10 cellular contexts compared by ENCODE assay signal in genomic region chr4:109801895-109802319, GRCh38. TPM values are rescaled to one million over a fixed set of nuclear protein-coding genes. Genes with fewer than 3 reads are reported as not detected.
DNase-seq lines count a peak whose midpoint lies in the region; ATAC-seq, FAIRE-seq and TF ChIP-seq lines count a peak whose summit lies in the region.
"Had no signal": no experiment of that assay in that cellular context is flagged by ENCODE, and none has a peak within 500 bp of the region (broad histone marks: within the 10 kb centered on the region; RNA-seq: fewer than 3 reads in every experiment).

Gene CFI, minus strand, starts transcription at chr4:109801999. Its CDS starts 28 bp downstream, at chr4:109801971.

- no peak for ATAC-seq in A549

- CTCF ChIA-PET in A549 (lab: Yijun Ruan, JAX), result interaction anchor here (0.6 to 1.3 kb wide), 2 partner anchors 380 to 701 kb away, joined by 3 read pairs; no protein-coding TSS in a partner anchor
- CTCF ChIA-PET in GM10248 (lab: Yijun Ruan, JAX), result interaction anchor here (1.0 to 1.3 kb wide), 2 partner anchors 8 to 369 kb away, joined by 3 to 4 read pairs; no protein-coding TSS in a partner anchor

- FAIRE-seq in A549 (lab: Jason Lieb, UNC) (no peak), GM12891 (lab: Jason Lieb, UNC) (no peak)

- no peaks in the 10 kb centered on the region for H3K36me3 ChIP-seq in esophagus muscularis mucosa

- TF ChIP-seq CTCF in A549 (IDR thresholded peaks at IDR 0.05) (no peak), esophagus muscularis mucosa (IDR thresholded peaks at IDR 0.05) (no peak), GM10248 (IDR thresholded peaks at IDR 0.05; ENCODE audit: control extremely low read depth, extremely low read depth, low read depth, missing control alignments) (no peak)

- 59% methylated on average over 2 of the region's 2 CpGs for WGBS in A549 (ENCODE audit: missing lambda C conversion rate)
- WGBS in esophagus muscularis mucosa, result 58% methylated on average over 2 of the region's 2 CpGs

- H3K27me3 ChIP-seq in esophagus muscularis mucosa, result no peaks in the 10 kb centered on the region

- H3K9me3 ChIP-seq in A549 (no peaks in the 10 kb centered on the region), esophagus muscularis mucosa (no peaks in the 10 kb centered on the region)

- TF ChIP-seq EP300 in A549 (IDR thresholded peaks at IDR 0.05) (no peak), esophagus muscularis mucosa (IDR thresholded peaks at IDR 0.05) (no peak)

- TF ChIP-seq RAD21 in A549 (conservative IDR thresholded peaks at IDR 0.05 in 1 of 2, IDR thresholded peaks at IDR 0.05 in 1 of 2), result no peak

- TF ChIP-seq POLR2A in A549 (IDR thresholded peaks at IDR 0.05; ENCODE audit: low read length) (no peak), esophagus muscularis mucosa (IDR thresholded peaks at IDR 0.05; ENCODE audit: low read depth) (no peak), GM12891 (IDR thresholded peaks at IDR 0.05; ENCODE audit: low read depth, low read length) (no peak)

- POLR2A ChIA-PET in A549 (lab: Yijun Ruan, JAX), result no interaction called here
- POLR2A ChIA-PET in GM10248 (lab: Yijun Ruan, JAX), result no interaction called here

- H3K4me2 ChIP-seq in A549, result peak within 1 kb of the TSS; percentile 52

- H3K27ac ChIP-seq in A549, result no peak within 1 kb of the TSS
- H3K27ac ChIP-seq in esophagus muscularis mucosa (replicated peaks in 1 of 4), result peak within 1 kb of the TSS in 2 of 4 donors; percentile 15 to 30
- H3K27ac ChIP-seq: C4-2B had no signal

- DNase-seq in A549 (ENCODE audit: low read depth in 1 of 2, low spot score in 1 of 2) (no peak), M059J (ENCODE audit: low read depth) (peak; percentile 85), esophagus muscularis mucosa (ENCODE audit: extremely low spot score) (no peak), mucosa of gallbladder (ENCODE audit: low spot score) (no peak), anterior cingulate cortex (lab: John Stamatoyannopoulos, UW) (no peak), T1000 (lab: John Stamatoyannopoulos, UW) (no peak), GM10248 (ENCODE audit: extremely low spot score) (no peak), GM12891 (ENCODE audit: insufficient read length, low spot score) (no peak)
- DNase-seq: activated T-cell treated with anti-CD3 and anti-CD28 coated beads, Interleukin-2, amount 50 U/mL, for 48 hours had no signal

- intact Hi-C loops in esophagus muscularis mucosa (cut with DNase I), result no loop called here

- H3K4me1 ChIP-seq in A549, result no peaks in the 10 kb centered on the region
- no peaks in the 10 kb centered on the region for H3K4me1 ChIP-seq in esophagus muscularis mucosa

- H3K4me3 ChIP-seq in A549 (no peak within 1 kb of the TSS), esophagus muscularis mucosa (peak within 1 kb of the TSS; percentile 9 to 40 (median 29))

TF ChIP-seq in A549, 52 proteins besides CTCF, POLR2A, EP300 and RAD21 (continues in another document):
- TF ChIP-seq MYC (IDR thresholded peaks at IDR 0.05; ENCODE audit: borderline replicate concordance, low read length) (no peak), CBX8 (IDR thresholded peaks at IDR 0.05) (no peak), ESRRA (IDR thresholded peaks at IDR 0.05; ENCODE audit: borderline replicate concordance, low read length) (no peak), TFCP2L1 (CRISPR knock-in tag; IDR thresholded peaks at IDR 0.05) (no peak), JUNB (IDR thresholded peaks at IDR 0.05) (no peak), ZFP36 (IDR thresholded peaks at IDR 0.05; ENCODE audit: borderline replicate concordance, partially characterized antibody) (no peak), RNF2 (IDR thresholded peaks at IDR 0.05; ENCODE audit: borderline replicate concordance, low read depth) (no peak), BHLHE40 (IDR thresholded peaks at IDR 0.05; ENCODE audit: low read depth, low read length) (no peak), REST (IDR thresholded peaks at IDR 0.05) (no peak), MAZ (IDR thresholded peaks at IDR 0.05; ENCODE audit: borderline replicate concordance, low read depth, low read length) (no peak), HEYL (CRISPR knock-in tag; IDR thresholded peaks at IDR 0.05) (no peak), KDM5A (IDR thresholded peaks at IDR 0.05) (no peak), FOSL2 (IDR thresholded peaks at IDR 0.05) (no peak), FOSL2 (CRISPR knock-in tag; IDR thresholded peaks at IDR 0.05) (no peak), RFX5 (IDR thresholded peaks at IDR 0.05) (no peak)

TF ChIP-seq in GM12891, 5 proteins besides CTCF, POLR2A, EP300 and RAD21:
- TF ChIP-seq POU2F2 (IDR thresholded peaks at IDR 0.05; ENCODE audit: low read depth, low read length) (no peak), POLR2AphosphoS5 (IDR thresholded peaks at IDR 0.05; ENCODE audit: low read depth, low read length) (no peak), SPI1 (IDR thresholded peaks at IDR 0.05; ENCODE audit: low read depth, low read length) (no peak), PAX5 (IDR thresholded peaks at IDR 0.05; ENCODE audit: insufficient read depth, low read length, severe bottlenecking) (no peak), TAF1 (IDR thresholded peaks at IDR 0.05; ENCODE audit: low read depth, low read length) (no peak)

RNA-seq across cellular contexts. Expression of gene CFI, which starts in this region (rescaled TPM):
- polyA plus RNA-seq in A549 (2011; rRNA removed) (2.2 and 2.8 TPM in 2 replicates), A549 (2017; fragmentation: RNase III; extraction: RNeasy Plus Mini Kit Qiagen cat#74134 plus additional on column Dnase treatment) (0.76 to 2.6 TPM (median 2.2 TPM) in 3 replicates)
- polyA plus RNA-seq in A549 (2012; cell fraction: cytosol; rRNA removed), result 0.05 TPM in 1 of 2 replicates, not detected in the other
- polyA plus RNA-seq in A549 (2012; cell fraction: nucleus; rRNA removed), result 0.08 and 0.09 TPM in 2 replicates
- 0.68 and 0.70 TPM in 2 replicates for polyA minus RNA-seq in A549 (2011; rRNA and poly(A)+ RNA removed)
- 38.1 and 55.0 TPM in 2 replicates for total RNA-seq in M059J (2014; rRNA removed; shearing (Covaris generic))
- total RNA-seq in esophagus muscularis mucosa (10 to 100 TPM in 1 of 4 donors, 1 to 10 TPM in 3; 8.7 to 10.6 (median 9.9) TPM), mucosa of gallbladder (60.9 TPM)
- not detected for polyA plus RNA-seq in GM12891 (2012; ENCODE audit: low read depth, missing spikeins)
